8 cellular contexts compared by ENCODE assay signal in the genomic region with DNA sequence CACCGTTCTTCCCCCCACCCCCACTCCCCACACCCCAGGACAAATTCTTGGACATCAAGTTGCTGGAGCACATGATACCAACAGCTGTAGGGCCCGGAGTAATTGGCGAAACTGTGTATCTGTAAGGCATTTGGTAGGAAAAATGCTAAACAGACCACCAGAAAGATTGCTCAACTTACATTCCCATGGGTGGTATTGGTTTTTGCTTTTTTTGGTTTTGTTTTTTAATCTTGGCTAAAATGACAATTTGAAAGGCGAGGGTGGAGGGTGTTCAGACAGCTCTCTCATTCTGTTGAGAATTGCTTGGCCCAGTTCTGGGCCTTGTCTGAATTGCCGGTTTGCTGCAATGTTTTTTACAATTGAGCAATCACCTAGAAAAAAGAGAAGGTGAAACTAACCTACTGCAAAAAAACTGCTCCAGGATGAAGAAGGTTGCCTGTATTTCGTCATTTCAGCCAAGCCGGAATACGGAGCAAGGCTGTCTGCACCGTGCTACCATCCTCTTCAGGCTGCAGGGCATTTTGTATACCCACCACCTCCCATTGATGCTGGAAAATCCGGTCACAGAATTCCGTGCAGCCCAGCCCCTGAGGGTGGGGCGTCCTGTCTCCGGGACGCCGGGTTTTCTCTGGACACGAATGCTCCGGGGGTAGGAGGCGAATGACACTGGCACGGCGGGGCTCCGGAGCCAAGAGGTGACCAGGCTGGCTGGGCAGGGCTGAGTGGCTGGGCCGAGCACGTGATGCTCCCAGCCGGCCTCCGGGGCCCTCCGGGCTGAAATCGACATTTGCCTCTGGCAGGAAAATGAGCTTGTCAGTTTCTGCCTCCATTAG. TPM values are rescaled to one million over a fixed set of nuclear protein-coding genes. Genes with fewer than 3 reads are reported as not detected.
A peak's percentile ranks its signal among the peaks of the same experiment; 100 is the strongest.
DNase-seq lines count a peak whose midpoint lies in the region; ATAC-seq and TF ChIP-seq lines count a peak whose summit lies in the region.

A gene (plus strand): TSS at position 777 of the 833 bp plus-strand sequence. CDS start 28,058 bp downstream, outside the sequence.

- H3K36me3 ChIP-seq in NT2/D1 (ENCODE audit: insufficient read depth, insufficient read length, low read length) (no peaks in the 10 kb centered on the region), colonic mucosa (no peaks in the 10 kb centered on the region)

- H3K9me3 Mint-ChIP-seq in stimulated activated memory B cell treated with anti-CD40 and anti-IgM and Interleukin-4, amounts not matched to agents 10 μg/mL and 1 μg/mL and 100 μg/mL, for 72 hours = no peaks in the 10 kb centered on the region

- peak; percentile 30 for DNase-seq in NT2/D1 (ENCODE audit: low read depth, low spot score)
- DNase-seq in colonic mucosa = peak; percentile 36
- DNase-seq in left colon = peak in 1 of 2 donors; percentile 45
- DNase-seq in activated CD4-positive, alpha-beta T cell treated with anti-CD3 and anti-CD28 coated beads, Interleukin-2, amount 50 U/mL, for 48 hours = no peak

- no peaks in the 10 kb centered on the region for H3K27me3 Mint-ChIP-seq in stimulated activated memory B cell treated with anti-CD40 and anti-IgM and Interleukin-4, amounts not matched to agents 10 μg/mL and 1 μg/mL and 100 μg/mL, for 72 hours

- H3K4me3 Mint-ChIP-seq in stimulated activated memory B cell treated with anti-CD40 and anti-IgM and Interleukin-4, amounts not matched to agents 10 μg/mL and 1 μg/mL and 100 μg/mL, for 72 hours = peak within 1 kb of the TSS; percentile 82

- peaks cover 19% of the 10 kb centered on the region for H3K4me1 Mint-ChIP-seq in stimulated activated memory B cell treated with anti-CD40 and anti-IgM and Interleukin-4, amounts not matched to agents 10 μg/mL and 1 μg/mL and 100 μg/mL, for 72 hours

- peaks cover 4% of the 10 kb centered on the region for H3K4me1 ChIP-seq in NT2/D1 (ENCODE audit: insufficient read depth, insufficient read length)
- H3K4me1 ChIP-seq in colonic mucosa = no peaks in the 10 kb centered on the region

- intact Hi-C loops in colonic mucosa (cut with DNase I) (no loop called here), left colon (cut with DNase I, micrococcal nuclease) (no loop called here)

- H3K4me3 ChIP-seq in NT2/D1 (ENCODE audit: insufficient read length, low read depth) (peak within 1 kb of the TSS; percentile 9), colonic mucosa (no peak within 1 kb of the TSS)

- peaks cover 26% of the 10 kb centered on the region for H3K27me3 ChIP-seq in NT2/D1 (ENCODE audit: insufficient read depth, insufficient read length)
- H3K27me3 ChIP-seq in colonic mucosa = peaks cover 16% of the 10 kb centered on the region

- H3K9ac ChIP-seq in NT2/D1 (ENCODE audit: insufficient read length, low read depth) = peak within 1 kb of the TSS; percentile 62
- H3K9ac ChIP-seq in colonic mucosa (ENCODE audit: low read depth in 2 of 2, low read length in 2 of 2) = no peak within 1 kb of the TSS

- ATAC-seq in GM18511 (IDR thresholded peaks at IDR 0.05; ENCODE audit: unreplicated experiment) (peak; percentile 64), HG03175 (IDR thresholded peaks at IDR 0.05; ENCODE audit: unreplicated experiment) (peak; percentile 82), left colon (peak; percentile 87), GM18520 (IDR thresholded peaks at IDR 0.05; ENCODE audit: unreplicated experiment) (no peak)
- peak; percentile 92 for ATAC-seq in stimulated activated memory B cell treated with anti-CD40 and anti-IgM and Interleukin-4, amounts not matched to agents 10 μg/mL and 1 μg/mL and 100 μg/mL, for 72 hours

- H3K27ac ChIP-seq in colonic mucosa = no peak within 1 kb of the TSS

- H3K27ac Mint-ChIP-seq in stimulated activated memory B cell treated with anti-CD40 and anti-IgM and Interleukin-4, amounts not matched to agents 10 μg/mL and 1 μg/mL and 100 μg/mL, for 72 hours = peak within 1 kb of the TSS; percentile 87

- H3K9me3 ChIP-seq in NT2/D1 (ENCODE audit: insufficient read depth, low read length) (no peaks in the 10 kb centered on the region), colonic mucosa (no peaks in the 10 kb centered on the region)

- H3K36me3 Mint-ChIP-seq in stimulated activated memory B cell treated with anti-CD40 and anti-IgM and Interleukin-4, amounts not matched to agents 10 μg/mL and 1 μg/mL and 100 μg/mL, for 72 hours = peaks cover 14% of the 10 kb centered on the region

- TF ChIP-seq CTCF in colonic mucosa (IDR thresholded peaks at IDR 0.05) = no peak

RNA-seq across cellular contexts. Expression of the gene that starts here (rescaled TPM):
- 1 to 10 TPM in 1 of 2 donors, under 1 TPM in 1; 0.62 to 1.2 TPM for total RNA-seq in colonic mucosa
- total RNA-seq in left colon = 1 to 10 TPM in 1 of 2 donors, under 1 TPM in 1; 0.46 to 1.4 TPM

Comparison
In these comparisons a context has a peak if more than half of its experiments do, and no peak if none do; other contexts are left out.
1. DNase-seq: peak in NT2/D1 (single experiment) and colonic mucosa (single experiment); none in activated CD4-positive, alpha-beta T cell treated with anti-CD3 and anti-CD28 coated beads, Interleukin-2, amount 50 U/mL, for 48 hours (0 of 2).